Comparison of ENCODE assay signal across 2 cellular contexts in the genomic region with DNA sequence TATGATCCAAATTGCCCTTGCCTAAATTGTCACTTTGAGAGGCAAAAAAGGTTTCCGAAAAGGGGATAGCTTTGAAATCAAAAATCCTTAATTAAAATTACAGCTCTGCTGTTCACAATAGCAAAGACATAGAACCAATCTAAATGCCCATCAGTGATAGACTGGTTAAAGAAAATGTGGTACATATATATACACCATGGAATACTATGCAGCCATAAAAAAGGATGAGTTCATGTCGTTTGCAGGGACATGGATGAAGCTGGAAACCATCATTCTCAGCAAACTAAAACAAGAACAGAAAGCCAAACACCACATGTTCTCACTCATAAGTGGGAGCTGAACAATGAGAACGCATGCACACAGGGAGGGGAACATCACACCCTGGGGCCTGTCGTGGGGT. TPM values are rescaled to one million over a fixed set of nuclear protein-coding genes. Genes with fewer than 3 reads are reported as not detected.
"Had no signal": no experiment of that assay in that cellular context is flagged by ENCODE, and none has a peak within 500 bp of the region (broad histone marks: within the 10 kb centered on the region; RNA-seq: fewer than 3 reads in every experiment).

No MANE protein-coding gene starts in this region.

RNA-seq across cellular contexts. Expression of a gene that starts 1.9 kb away (rescaled TPM):
- total RNA-seq: HT-29 had no signal
- polyA plus RNA-seq: IgD-negative memory B cell had no signal
